ENCODE assay signal across 13 cellular contexts in genomic region chr10:115963848-115964247, GRCh38.
DNase-seq lines count a peak whose midpoint lies in the region; ATAC-seq and TF ChIP-seq lines count a peak whose summit lies in the region.
"Had no signal": no experiment of that assay in that cellular context is flagged by ENCODE, and none has a peak within 500 bp of the region (broad histone marks: within the 10 kb centered on the region; RNA-seq: fewer than 3 reads in every experiment).

No MANE protein-coding gene starts in this region.

- CTCF ChIA-PET in IMR-90 (lab: Yijun Ruan, JAX), result interaction anchor here (0.6 kb wide), 1 partner anchor 137 kb away, joined by 4 read pairs; no protein-coding TSS in a partner anchor

- no peaks in the 10 kb centered on the region for H4K20me1 ChIP-seq in IMR-90 (ENCODE audit: insufficient read depth, low read length)

- H2BK5ac ChIP-seq in IMR-90 (ENCODE audit: low read depth, low read length, poor library complexity, severe bottlenecking), result no peak overlapping the region

- H4K5ac ChIP-seq in IMR-90 (ENCODE audit: low read depth, low read length), result no peak overlapping the region

- no peak overlapping the region for H3K23ac ChIP-seq in IMR-90 (ENCODE audit: low read depth, low read length)

- TF ChIP-seq POLR2A in IMR-90 (IDR thresholded peaks at IDR 0.05; ENCODE audit: low read depth, low read length), result no peak

- peak; percentile 21; the same call in 1 of the 2 replicates for TF ChIP-seq RAD21 in IMR-90 (IDR thresholded peaks at IDR 0.05; ENCODE audit: low read length)

- H2BK120ac ChIP-seq in IMR-90 (ENCODE audit: low read depth, low read length), result no peak overlapping the region

- H2AK5ac ChIP-seq in IMR-90 (ENCODE audit: low read depth, low read length), result no peak overlapping the region

- H2AFZ ChIP-seq in IMR-90 (replicated peaks; ENCODE audit: low read length, poor library complexity), result no peak overlapping the region

- no peak overlapping the region for H3K4me3 Mint-ChIP-seq in activated T-helper 2 cell treated with anti-CD3 and anti-CD28 coated beads, Interferon-gamma antibody, Interleukin-2, Interleukin-4, amounts not matched to agents 10 μg/mL and 5 μg/mL and 100 μg/mL, durations not matched to agents 14 hours and 24 hours and 36 hours (ENCODE audit: low read depth)
- H3K4me3 Mint-ChIP-seq: dendritic cell treated with granulocyte-macrophage colony-stimulating factor and Interleukin-4, amounts not matched to agents 40 ng/mL and 50 ng/mL, for 4 days had no signal

- H3K36me3 Mint-ChIP-seq in activated T-helper 2 cell treated with anti-CD3 and anti-CD28 coated beads, Interferon-gamma antibody, Interleukin-2, Interleukin-4, amounts not matched to agents 10 μg/mL and 5 μg/mL and 100 μg/mL, durations not matched to agents 14 hours and 24 hours and 36 hours (ENCODE audit: low read depth), result no peaks in the 10 kb centered on the region

- dilution Hi-C loops in IMR-90 (cut with HindIII; ENCODE audit: low sequenced_read_pairs, unreplicated experiment), result no loop called here

- H3K18ac ChIP-seq in IMR-90 (ENCODE audit: low read depth, low read length), result no peak overlapping the region

- no peaks in the 10 kb centered on the region for H3K4me1 Mint-ChIP-seq in activated T-helper 2 cell treated with anti-CD3 and anti-CD28 coated beads, Interferon-gamma antibody, Interleukin-2, Interleukin-4, amounts not matched to agents 10 μg/mL and 5 μg/mL and 100 μg/mL, durations not matched to agents 14 hours and 24 hours and 36 hours (ENCODE audit: low read depth)

- in situ Hi-C loops in IMR-90 (cut with MboI; ENCODE audit: low sequenced_read_pairs) (no loop called here), SK-MEL-5 (cut with HindIII; ENCODE audit: low pct_unique_long_range_greater_than_20kb, low sequenced_read_pairs) (no loop called here)

- peaks cover 2% of the 10 kb centered on the region; the same call in 1 of the 2 replicates for H3K27me3 ChIP-seq in IMR-90 (ENCODE audit: control insufficient read depth, insufficient read depth, low read length)
- H3K27me3 ChIP-seq: neutrophil, tibial nerve had no signal

- POLR2A ChIA-PET in IMR-90 (lab: Charles Lee; ENCODE audit: unreplicated experiment), result no interaction called here

- H3K56ac ChIP-seq in IMR-90 (ENCODE audit: extremely low read depth, insufficient read depth, low read length), result no peak overlapping the region

- H2AK9ac ChIP-seq in IMR-90 (replicated peaks; ENCODE audit: low read depth, low read length, poor library complexity), result no peak overlapping the region

- no peaks in the 10 kb centered on the region for H3K9me1 ChIP-seq in IMR-90 (ENCODE audit: insufficient read depth, low read length)

- H3K36me3 ChIP-seq in IMR-90 (ENCODE audit: control insufficient read depth, insufficient read depth, low read length), result no peaks in the 10 kb centered on the region
- H3K36me3 ChIP-seq: neutrophil, tibial nerve had no signal

- no peak overlapping the region for H3K4me2 ChIP-seq in IMR-90 (ENCODE audit: low read depth, low read length)

- 70% methylated on average over 2 of the region's 6 CpGs; no CpG with 5 or more reads in 1 of the 2 experiments for WGBS in IMR-90 (ENCODE audit: extremely low coverage in 2 of 2, insufficient read length in 1 of 2), 2 experiments

- no peaks in the 10 kb centered on the region for H3K27me3 Mint-ChIP-seq in activated T-helper 2 cell treated with anti-CD3 and anti-CD28 coated beads, Interferon-gamma antibody, Interleukin-2, Interleukin-4, amounts not matched to agents 10 μg/mL and 5 μg/mL and 100 μg/mL, durations not matched to agents 14 hours and 24 hours and 36 hours (ENCODE audit: low read depth)
- H3K27me3 Mint-ChIP-seq: dendritic cell treated with granulocyte-macrophage colony-stimulating factor and Interleukin-4, amounts not matched to agents 40 ng/mL and 50 ng/mL, for 4 days had no signal

- H3K27ac Mint-ChIP-seq in activated T-helper 2 cell treated with anti-CD3 and anti-CD28 coated beads, Interferon-gamma antibody, Interleukin-2, Interleukin-4, amounts not matched to agents 10 μg/mL and 5 μg/mL and 100 μg/mL, durations not matched to agents 14 hours and 24 hours and 36 hours, result no peak overlapping the region
- H3K27ac Mint-ChIP-seq: dendritic cell treated with granulocyte-macrophage colony-stimulating factor and Interleukin-4, amounts not matched to agents 40 ng/mL and 50 ng/mL, for 4 days had no signal

- H3K4me1 ChIP-seq in IMR-90 (ENCODE audit: control insufficient read depth, insufficient read depth, low read length), result no peaks in the 10 kb centered on the region
- H3K4me1 ChIP-seq: tibial nerve had no signal

- no peak overlapping the region for H3K14ac ChIP-seq in IMR-90 (replicated peaks; ENCODE audit: low read depth, low read length)

- no peak overlapping the region for H4K8ac ChIP-seq in IMR-90 (ENCODE audit: low read depth in 2 of 2, low read length in 2 of 2)

- H3K9ac ChIP-seq in IMR-90 (ENCODE audit: low read depth, low read length), result no peak overlapping the region

- TF ChIP-seq CTCF in C4-2B (conservative IDR thresholded peaks at IDR 0.05) (peak; percentile 19), IMR-90 (conservative IDR thresholded peaks at IDR 0.05; ENCODE audit: low read depth, low read length) (0 out of 2 replicates have a peak, but pooled peaks have one; percentile 11)

- H3K79me1 ChIP-seq in IMR-90 (ENCODE audit: low read depth in 1 of 2, low read length in 2 of 2), result no peaks in the 10 kb centered on the region

- H2BK15ac ChIP-seq in IMR-90 (ENCODE audit: low read depth, low read length), result no peak overlapping the region

- peak; percentile 16 for DNase-seq in IMR-90
- DNase-seq in SK-MEL-5 (ENCODE audit: low read depth, low spot score), result peak; percentile 23
- DNase-seq in left kidney (ENCODE audit: low read depth, low spot score), result peak; percentile 56
- DNase-seq in activated T-helper 2 cell treated with anti-CD3 and anti-CD28 coated beads, Interferon-gamma antibody, Interleukin-2, Interleukin-4, amounts not matched to agents 10 μg/mL and 5 μg/mL and 100 μg/mL, durations not matched to agents 14 hours and 24 hours and 36 hours (ENCODE audit: low spot score), result no peak
- no peak for DNase-seq in stimulated activated CD4-positive, alpha-beta T cell treated with anti-CD3 and anti-CD28 coated beads, Interleukin-4, amount 100 ng/mL, for 4 hours
- DNase-seq: activated effector memory CD4-positive, alpha-beta T cell treated with Interleukin-2 at 50 U/mL for 16 hours; DMS153 had no signal

- H3K9me3 Mint-ChIP-seq in activated T-helper 2 cell treated with anti-CD3 and anti-CD28 coated beads, Interferon-gamma antibody, Interleukin-2, Interleukin-4, amounts not matched to agents 10 μg/mL and 5 μg/mL and 100 μg/mL, durations not matched to agents 14 hours and 24 hours and 36 hours, result peaks cover 4% of the 10 kb centered on the region

- H3K9me3 ChIP-seq in IMR-90 (ENCODE audit: control insufficient read depth, insufficient read depth, low read length), result no peaks in the 10 kb centered on the region
- H3K9me3 ChIP-seq: neutrophil, tibial nerve had no signal

- H4K91ac ChIP-seq in IMR-90 (ENCODE audit: insufficient read depth, low read depth, low read length), result no peak overlapping the region

- H3K4ac ChIP-seq in IMR-90 (ENCODE audit: low read depth, low read length), result no peak overlapping the region

- no peak overlapping the region for H2BK20ac ChIP-seq in IMR-90 (ENCODE audit: low read depth, low read length)

- H3K27ac ChIP-seq in C4-2B (no peak overlapping the region), IMR-90 (ENCODE audit: insufficient read depth, low read length) (no peak overlapping the region)
- H3K27ac ChIP-seq: neutrophil, tibial nerve had no signal

- no TSS peak for BruUV-seq in IMR-90 (replicated peaks; lab: Mats Ljungman, UMichigan)

- ATAC-seq in IMR-90 (ENCODE audit: low read depth), result no peak
- ATAC-seq in HG03139 (IDR thresholded peaks at IDR 0.05; ENCODE audit: unreplicated experiment), result no peak
- no peak for ATAC-seq in HG03039 (IDR thresholded peaks at IDR 0.05; ENCODE audit: unreplicated experiment)

- no peak overlapping the region for H3K4me3 ChIP-seq in IMR-90 (ENCODE audit: insufficient read depth, low read depth, low read length)
- H3K4me3 ChIP-seq: tibial nerve had no signal

- intact Hi-C loops in IMR-90 (cut with micrococcal nuclease), result loop anchor here (2.0 kb wide), 1 partner anchor 21 kb away; no protein-coding TSS in a partner anchor
- intact Hi-C loops in activated T-helper 2 cell treated with anti-CD3 and anti-CD28 coated beads, Interferon-gamma antibody, Interleukin-2, Interleukin-4, amounts not matched to agents 10 μg/mL and 5 μg/mL and 100 μg/mL, durations not matched to agents 14 hours and 24 hours and 36 hours (cut with micrococcal nuclease), result no loop called here

TF ChIP-seq in IMR-90, 13 proteins besides CTCF, POLR2A, EP300 and RAD21:
- TF ChIP-seq MAZ (IDR thresholded peaks at IDR 0.05; ENCODE audit: borderline replicate concordance, low read depth, low read length) (no peak), BHLHE40 (IDR thresholded peaks at IDR 0.05; ENCODE audit: low read depth, low read length) (no peak), RFX5 (IDR thresholded peaks at IDR 0.05; ENCODE audit: low read depth, low read length) (no peak), RCOR1 (IDR thresholded peaks at IDR 0.05; ENCODE audit: insufficient replicate concordance, low read length) (no peak), USF2 (IDR thresholded peaks at IDR 0.05; ENCODE audit: low read depth, low read length) (no peak), MAFK (IDR thresholded peaks at IDR 0.05; ENCODE audit: low read depth, low read length) (no peak), FOS (IDR thresholded peaks at IDR 0.05; ENCODE audit: low read depth, low read length) (no peak), MXI1 (IDR thresholded peaks at IDR 0.05; ENCODE audit: borderline replicate concordance, low read depth, low read length) (no peak)

Comparison
In these comparisons a context has a peak if more than half of its experiments do, and no peak if none do; other contexts are left out.
1. DNase-seq: peak in IMR-90 (single experiment), SK-MEL-5 (single experiment) and left kidney (single experiment); none in activated T-helper 2 cell treated with anti-CD3 and anti-CD28 coated beads, Interferon-gamma antibody, Interleukin-2, Interleukin-4, amounts not matched to agents 10 μg/mL and 5 μg/mL and 100 μg/mL, durations not matched to agents 14 hours and 24 hours and 36 hours (single experiment) and stimulated activated CD4-positive, alpha-beta T cell treated with anti-CD3 and anti-CD28 coated beads, Interleukin-4, amount 100 ng/mL, for 4 hours (0 of 2).